Comparison of ENCODE assay signal across 32 cellular contexts in genomic region chr7:36589391-36589790, GRCh38.
"Had no signal": no experiment of that assay in that cellular context is flagged by ENCODE, and none has a peak within 500 bp of the region (broad histone marks: within the 10 kb centered on the region; RNA-seq: fewer than 3 reads in every experiment).

No MANE protein-coding gene starts in this region.

- H3K4me1 Mint-ChIP-seq: activated B cell treated with CpG ODN at 0.5 μM for 24 hours; activated naive CD4-positive, alpha-beta T cell treated with anti-CD3 and anti-CD28 coated beads, Interleukin-2, amount 10 ng/mL, durations not matched to agents 7 days and 5 days; activated naive CD8-positive, alpha-beta T cell treated with anti-CD3 and anti-CD28 coated beads, Interleukin-2, amount 10 ng/mL, durations not matched to agents 7 days and 5 days; brain; endodermal cell had no signal

- H3K36me3 ChIP-seq: ascending aorta, breast epithelium, cardiac muscle cell, gastrocnemius medialis, WERI-Rb-1 had no signal

- ATAC-seq: activated CD4-positive, CD25-positive, alpha-beta regulatory T cell treated with anti-CD3 and anti-CD28 coated beads, Interleukin-2, amount 50 U/mL, for 24 hours; activated CD8-positive, alpha-beta T cell treated with anti-CD3 and anti-CD28 coated beads for 36 hours; activated naive CD4-positive, alpha-beta T cell treated with anti-CD3 and anti-CD28 coated beads, Interleukin-2, amount 50 U/mL, for 72 hours; activated T-cell treated with anti-CD3 and anti-CD28 coated beads, Interleukin-2, amount 50 U/mL, for 4 hours; esophagus mucosa; foreskin keratinocyte; gastrocnemius medialis; T-cell had no signal

- H3K4me1 ChIP-seq: ascending aorta, breast epithelium, foreskin keratinocyte, gastrocnemius medialis had no signal

- H3K9me3 Mint-ChIP-seq: activated CD8-positive, alpha-beta T cell treated with anti-CD3 and anti-CD28 coated beads for 36 hours; activated naive CD4-positive, alpha-beta T cell treated with anti-CD3 and anti-CD28 coated beads, Interleukin-2, amount 10 ng/mL, durations not matched to agents 7 days and 5 days; activated naive CD4-positive, alpha-beta T cell treated with anti-CD3 and anti-CD28 coated beads, Interleukin-2, amount 50 U/mL, for 72 hours; activated naive CD8-positive, alpha-beta T cell treated with anti-CD3 and anti-CD28 coated beads, Interleukin-2, amount 10 ng/mL, durations not matched to agents 7 days and 5 days; activated T-cell treated with anti-CD3 and anti-CD28 coated beads, Interleukin-2, amount 50 U/mL, for 4 hours; activated T-helper 2 cell treated with anti-CD3 and anti-CD28 coated beads, Interferon-gamma antibody, Interleukin-2, Interleukin-4, amounts not matched to agents 10 μg/mL and 5 μg/mL and 100 μg/mL, durations not matched to agents 14 hours and 24 hours and 36 hours; endodermal cell; T-cell; T-helper 1 cell treated with Interleukin-12 subunit alpha and Interleukin-12 subunit beta and Interleukin-4 antibody, amounts not matched to agents 30 μg/mL and 1 μg/mL, for 36 hours had no signal

- H3K27ac Mint-ChIP-seq: activated B cell treated with CpG ODN at 0.5 μM for 24 hours; activated CD8-positive, alpha-beta T cell treated with anti-CD3 and anti-CD28 coated beads for 36 hours; activated naive CD4-positive, alpha-beta T cell treated with anti-CD3 and anti-CD28 coated beads, Interleukin-2, amount 50 U/mL, for 72 hours; activated naive CD8-positive, alpha-beta T cell treated with anti-CD3 and anti-CD28 coated beads, Interleukin-2, amount 10 ng/mL, durations not matched to agents 7 days and 5 days; activated T-helper 2 cell treated with anti-CD3 and anti-CD28 coated beads, Interferon-gamma antibody, Interleukin-2, Interleukin-4, amounts not matched to agents 10 μg/mL and 5 μg/mL and 100 μg/mL, durations not matched to agents 14 hours and 24 hours and 36 hours; brain; dendritic cell treated with granulocyte-macrophage colony-stimulating factor and Interleukin-4, amounts not matched to agents 40 ng/mL and 50 ng/mL, for 4 days; endodermal cell; T-cell; T-helper 1 cell treated with Interleukin-12 subunit alpha and Interleukin-12 subunit beta and Interleukin-4 antibody, amounts not matched to agents 30 μg/mL and 1 μg/mL, for 36 hours had no signal

- DNase-seq: activated B cell treated with CpG ODN at 0.5 μM for 24 hours; activated CD4-positive, alpha-beta T cell treated with anti-CD3 and anti-CD28 coated beads for 48 hours; activated CD4-positive, alpha-beta T cell treated with anti-CD3 and anti-CD28 coated beads, Interleukin-2, amount 50 U/mL, for 1 hour; activated CD4-positive, alpha-beta T cell treated with anti-CD3 and anti-CD28 coated beads, Interleukin-2, amount 50 U/mL, for 48 hours; activated CD8-positive, alpha-beta memory T cell treated with anti-CD3 and anti-CD28 coated beads for 24 hours; activated CD8-positive, alpha-beta T cell treated with anti-CD3 and anti-CD28 coated beads for 36 hours; activated effector memory CD4-positive, alpha-beta T cell treated with anti-CD3 and anti-CD28 coated beads, Interleukin-2, amount 50 U/mL, for 16 hours; activated naive CD4-positive, alpha-beta T cell treated with anti-CD3 and anti-CD28 coated beads, Interleukin-2, amount 10 ng/mL, durations not matched to agents 7 days and 5 days; activated naive CD8-positive, alpha-beta T cell treated with anti-CD3 and anti-CD28 coated beads, Interleukin-2, amount 10 ng/mL, durations not matched to agents 7 days and 5 days; activated T-cell treated with anti-CD3 and anti-CD28 coated beads, Interleukin-2, amount 50 U/mL, for 4 hours; central memory CD4-positive, alpha-beta T cell; dorsolateral prefrontal cortex; effector memory CD4-positive, alpha-beta T cell; endodermal cell; foreskin keratinocyte; gastrocnemius medialis; glutamatergic neuron; SW 1271; T-cell; T-helper 9 cell; WERI-Rb-1 had no signal

- H3K27ac ChIP-seq: ascending aorta, breast epithelium, cardiac muscle cell, coronary artery, dorsolateral prefrontal cortex, foreskin keratinocyte, gastrocnemius medialis, WERI-Rb-1 had no signal

- H3K36me3 Mint-ChIP-seq: activated naive CD4-positive, alpha-beta T cell treated with anti-CD3 and anti-CD28 coated beads, Interleukin-2, amount 10 ng/mL, durations not matched to agents 7 days and 5 days; activated naive CD4-positive, alpha-beta T cell treated with anti-CD3 and anti-CD28 coated beads, Interleukin-2, amount 50 U/mL, for 72 hours; brain had no signal

- H3K4me3 Mint-ChIP-seq: activated B cell treated with CpG ODN at 0.5 μM for 24 hours; activated CD8-positive, alpha-beta T cell treated with anti-CD3 and anti-CD28 coated beads for 36 hours; activated naive CD4-positive, alpha-beta T cell treated with anti-CD3 and anti-CD28 coated beads, Interleukin-2, amount 10 ng/mL, durations not matched to agents 7 days and 5 days; activated naive CD8-positive, alpha-beta T cell treated with anti-CD3 and anti-CD28 coated beads, Interleukin-2, amount 10 ng/mL, durations not matched to agents 7 days and 5 days; activated T-cell treated with anti-CD3 and anti-CD28 coated beads, Interleukin-2, amount 50 U/mL, for 4 hours; brain; dendritic cell treated with granulocyte-macrophage colony-stimulating factor and Interleukin-4, amounts not matched to agents 40 ng/mL and 50 ng/mL, for 4 days; endodermal cell; T-cell; T-helper 1 cell treated with Interleukin-12 subunit alpha and Interleukin-12 subunit beta and Interleukin-4 antibody, amounts not matched to agents 30 μg/mL and 1 μg/mL, for 36 hours had no signal

- H3K9me3 ChIP-seq: ascending aorta, breast epithelium, gastrocnemius medialis had no signal

- H3K27me3 ChIP-seq: ascending aorta, breast epithelium, cardiac muscle cell, dorsolateral prefrontal cortex, foreskin keratinocyte, gastrocnemius medialis had no signal

- H3K27me3 Mint-ChIP-seq: activated CD8-positive, alpha-beta T cell treated with anti-CD3 and anti-CD28 coated beads for 36 hours; activated naive CD8-positive, alpha-beta T cell treated with anti-CD3 and anti-CD28 coated beads, Interleukin-2, amount 10 ng/mL, durations not matched to agents 7 days and 5 days; brain; dendritic cell treated with granulocyte-macrophage colony-stimulating factor and Interleukin-4, amounts not matched to agents 40 ng/mL and 50 ng/mL, for 4 days; T-cell had no signal

- H3K4me3 ChIP-seq: ascending aorta, breast epithelium, cardiac muscle cell, coronary artery, dorsolateral prefrontal cortex, gastrocnemius medialis had no signal
